22 cellular contexts compared by ENCODE assay signal in genomic region chr3:152413244-152413643, GRCh38.
DNase-seq lines count a peak whose midpoint lies in the region; ATAC-seq and TF ChIP-seq lines count a peak whose summit lies in the region.
"Had no signal": no experiment of that assay in that cellular context is flagged by ENCODE, and none has a peak within 500 bp of the region (broad histone marks: within the 10 kb centered on the region; RNA-seq: fewer than 3 reads in every experiment).

No MANE protein-coding gene starts in this region.

- no peaks in the 10 kb centered on the region for H3K27me3 ChIP-seq in gastrocnemius medialis
- H3K27me3 ChIP-seq: neural progenitor cell had no signal

- peaks cover 61 to 77% (median 76%) of the 10 kb centered on the region in 3 donors for H3K4me1 Mint-ChIP-seq in T-cell
- H3K4me1 Mint-ChIP-seq in immature natural killer cell: peaks cover 71 to 99% of the 10 kb centered on the region in 2 donors
- H3K4me1 Mint-ChIP-seq: brain, neural progenitor cell had no signal

- H3K27ac ChIP-seq in gastrocnemius medialis: peak overlapping the region; percentile 92 to 96 (median 94)
- H3K27ac ChIP-seq: neural progenitor cell, RWPE1 had no signal

- ATAC-seq in activated naive CD4-positive, alpha-beta T cell treated with anti-CD3 and anti-CD28 coated beads, Interleukin-2, amount 50 U/mL, for 72 hours: no peak
- no peak for ATAC-seq in T-cell (replicated peaks in 1 of 4)
- ATAC-seq in gastrocnemius medialis: peak; percentile 68 to 72
- ATAC-seq in HG03457 (IDR thresholded peaks at IDR 0.05; ENCODE audit: unreplicated experiment): no peak
- ATAC-seq in HG02610 (IDR thresholded peaks at IDR 0.05; ENCODE audit: unreplicated experiment): no peak
- ATAC-seq: left colon had no signal

- TF ChIP-seq CTCF in gastrocnemius medialis (IDR thresholded peaks at IDR 0.05 in 4 of 5, conservative IDR thresholded peaks at IDR 0.05 in 1 of 5): no peak

- TF ChIP-seq POLR2A in gastrocnemius medialis (IDR thresholded peaks at IDR 0.05): no peak

- peaks cover 69 to 76% of the 10 kb centered on the region in 2 donors for H3K4me1 ChIP-seq in gastrocnemius medialis
- H3K4me1 ChIP-seq: neural progenitor cell had no signal

- intact Hi-C loops in gastrocnemius medialis (cut with DNase I; ENCODE audit: low total_unique reads): loop anchor here (5.0 kb wide), 1 partner anchor 66 kb away; no protein-coding TSS in a partner anchor

- CTCF ChIA-PET in T-cell (lab: Charles Lee): interaction anchor here in 1 of 2 donors (0.6 kb wide), 1 partner anchor 1020 kb away, joined by 3 read pairs; no protein-coding TSS in a partner anchor

- H3K27me3 Mint-ChIP-seq in T-cell: no peaks in the 10 kb centered on the region
- no peaks in the 10 kb centered on the region for H3K27me3 Mint-ChIP-seq in immature natural killer cell (ENCODE audit: low read depth in 3 of 3)
- H3K27me3 Mint-ChIP-seq: brain had no signal

- POLR2A ChIA-PET in T-cell (lab: Charles Lee): no interaction called here

- peaks cover 0 to 3% of the 10 kb centered on the region in 2 donors for H3K9me3 Mint-ChIP-seq in activated naive CD4-positive, alpha-beta T cell treated with anti-CD3 and anti-CD28 coated beads, Interleukin-2, amount 50 U/mL, for 72 hours
- H3K9me3 Mint-ChIP-seq in T-cell (no peaks in the 10 kb centered on the region), immature natural killer cell (no peaks in the 10 kb centered on the region)
- H3K9me3 Mint-ChIP-seq: mesothelial cell of epicardium, neural progenitor cell had no signal

- peaks cover 17 to 48% of the 10 kb centered on the region in 2 donors for H3K36me3 Mint-ChIP-seq in activated naive CD4-positive, alpha-beta T cell treated with anti-CD3 and anti-CD28 coated beads, Interleukin-2, amount 50 U/mL, for 72 hours
- H3K36me3 Mint-ChIP-seq in T-cell: peaks cover 61% of the 10 kb centered on the region
- peaks cover 0 to 29% (median 21%) of the 10 kb centered on the region in 3 donors for H3K36me3 Mint-ChIP-seq in immature natural killer cell

- in situ Hi-C loops in gastrocnemius medialis (cut with MboI; ENCODE audit: low sequenced_read_pairs in 4 of 4): no loop called here

- peaks cover 0 to 28% of the 10 kb centered on the region in 2 donors for H3K36me3 ChIP-seq in gastrocnemius medialis
- H3K36me3 ChIP-seq: neural progenitor cell had no signal

- H3K4me3 ChIP-seq in gastrocnemius medialis: no peak overlapping the region
- H3K4me3 ChIP-seq: neural progenitor cell, thoracic aorta had no signal

- H3K27ac Mint-ChIP-seq in activated naive CD4-positive, alpha-beta T cell treated with anti-CD3 and anti-CD28 coated beads, Interleukin-2, amount 50 U/mL, for 72 hours: peak overlapping the region; percentile 5 to 68
- H3K27ac Mint-ChIP-seq in T-cell: peak overlapping the region; percentile 50 to 60
- H3K27ac Mint-ChIP-seq in immature natural killer cell: peak overlapping the region in 5 of 6 donors; percentile 39 to 83 (median 70)
- H3K27ac Mint-ChIP-seq: brain, mesothelial cell of epicardium, neural progenitor cell had no signal

- H3K4me3 Mint-ChIP-seq in T-cell (no peak overlapping the region), immature natural killer cell (no peak overlapping the region)
- H3K4me3 Mint-ChIP-seq: brain, mesothelial cell of epicardium, neural progenitor cell had no signal

- no peak for DNase-seq in activated naive CD4-positive, alpha-beta T cell treated with anti-CD3 and anti-CD28 coated beads, Interleukin-2, amount 50 U/mL, for 72 hours (ENCODE audit: low spot score in 2 of 2)
- DNase-seq in activated naive CD4-positive, alpha-beta T cell (lab: John Stamatoyannopoulos, UW): no peak
- DNase-seq in T-cell (no peak), immature natural killer cell (no peak), gastrocnemius medialis (no peak), NCI-H524 (lab: John Stamatoyannopoulos, UW) (no peak)
- DNase-seq: activated CD4-positive, alpha-beta T cell treated with anti-CD3 and anti-CD28 coated beads for 48 hours; dermis blood vessel endothelial cell; DMS79 treated with DMSO at 0.1 percent for 48 hours; foreskin fibroblast; Karpas-422; left colon; NCI-H1092 treated with DMSO at 0.1 percent for 48 hours; NCI-H2081; stimulated activated CD4-positive, alpha-beta T cell treated with anti-CD3 and anti-CD28 coated beads, Interleukin-12 subunit alpha, Interleukin-12 subunit beta, amount 100 ng/mL, for 4 hours had no signal

- H3K9me3 ChIP-seq in gastrocnemius medialis: no peaks in the 10 kb centered on the region
- H3K9me3 ChIP-seq: thoracic aorta had no signal

Comparison
In these comparisons a context has a peak if more than half of its experiments do, and no peak if none do; other contexts are left out.
1. ATAC-seq: peak in gastrocnemius medialis (2 of 2); none in activated naive CD4-positive, alpha-beta T cell treated with anti-CD3 and anti-CD28 coated beads, Interleukin-2, amount 50 U/mL, for 72 hours (0 of 2), T-cell (0 of 4), HG03457 (single experiment) and HG02610 (single experiment).
2. Peak in every context shown above with its lines, with median percentiles within 50 percentile points of each other: H3K27ac Mint-ChIP-seq.